In genomic region chr20:44649976-44650375, GRCh38 we compare ENCODE assay signal across 11 cellular contexts. TPM values are rescaled to one million over a fixed set of nuclear protein-coding genes. Genes with fewer than 3 reads are reported as not detected.
DNase-seq lines count a peak whose midpoint lies in the region; ATAC-seq, FAIRE-seq and TF ChIP-seq lines count a peak whose summit lies in the region.
"Had no signal": no experiment of that assay in that cellular context is flagged by ENCODE, and none has a peak within 500 bp of the region (broad histone marks: within the 10 kb centered on the region; RNA-seq: fewer than 3 reads in every experiment).

No MANE protein-coding gene starts in this region.

- peaks cover 50% of the 10 kb centered on the region for H3K36me3 Mint-ChIP-seq in activated CD4-positive, alpha-beta T cell treated with anti-CD3 and anti-CD28 coated beads, Interleukin-2, amount 10 ng/mL, durations not matched to agents 7 days and 5 days (ENCODE audit: low read depth)
- H3K36me3 Mint-ChIP-seq in progenitor cell of endocrine pancreas (ENCODE audit: insufficient read depth): no peaks in the 10 kb centered on the region

- no peak overlapping the region for H3K4me2 ChIP-seq in Karpas-422 (ENCODE audit: low read depth, low read length, poor library complexity, severe bottlenecking)
- H3K4me2 ChIP-seq in GM12878 (ENCODE audit: control insufficient read depth, insufficient read depth): peak overlapping the region; percentile 96

- no peak overlapping the region for H3K4me3 ChIP-seq in Karpas-422 (ENCODE audit: low read length)
- H3K4me3 ChIP-seq in GM12878: peak overlapping the region; percentile 95

- H2AFZ ChIP-seq in Karpas-422 (ENCODE audit: low read length) (no peak overlapping the region), GM12878 (ENCODE audit: control insufficient read depth, low read depth, low read length) (no peak overlapping the region)

- peaks cover 2% of the 10 kb centered on the region for H3K9me3 Mint-ChIP-seq in activated CD4-positive, alpha-beta T cell treated with anti-CD3 and anti-CD28 coated beads, Interleukin-2, amount 10 ng/mL, durations not matched to agents 7 days and 5 days
- no peaks in the 10 kb centered on the region for H3K9me3 Mint-ChIP-seq in progenitor cell of endocrine pancreas (ENCODE audit: low read depth)

- no peaks in the 10 kb centered on the region for H3K36me3 ChIP-seq in Karpas-422 (ENCODE audit: insufficient read depth, low read length)
- H3K36me3 ChIP-seq in GM12878 (ENCODE audit: control insufficient read depth in 2 of 2, insufficient read depth in 2 of 2, low read length in 1 of 2): no peaks in the 10 kb centered on the region

- H3K27me3 ChIP-seq in Karpas-422 (ENCODE audit: low read length) (no peaks in the 10 kb centered on the region), GM12878 (replicated peaks in 1 of 2; ENCODE audit: control insufficient read depth in 2 of 2, insufficient read depth in 2 of 2, low read length in 1 of 2) (no peaks in the 10 kb centered on the region)

- peaks cover 9% of the 10 kb centered on the region for H4K20me1 ChIP-seq in Karpas-422 (ENCODE audit: insufficient read depth, low read depth, low read length)
- no peaks in the 10 kb centered on the region for H4K20me1 ChIP-seq in GM12878 (ENCODE audit: control insufficient read depth, insufficient read depth)

- H3K27me3 Mint-ChIP-seq in activated CD4-positive, alpha-beta T cell treated with anti-CD3 and anti-CD28 coated beads, Interleukin-2, amount 10 ng/mL, durations not matched to agents 7 days and 5 days: no peaks in the 10 kb centered on the region
- H3K27me3 Mint-ChIP-seq in progenitor cell of endocrine pancreas: peaks cover 27% of the 10 kb centered on the region

- H3K27ac ChIP-seq in Karpas-422 (ENCODE audit: low read length) (no peak overlapping the region), GM12878 (ENCODE audit: control insufficient read depth, insufficient read depth) (peak overlapping the region; percentile 83; the same call in 1 of the 2 replicates)

- FAIRE-seq in GM12878 (lab: Jason Lieb, UNC): no peak
- FAIRE-seq: colon had no signal

- CTCF ChIA-PET in activated CD4-positive, alpha-beta T cell treated with anti-CD3 and anti-CD28 coated beads, Interleukin-2, amount 10 ng/mL, durations not matched to agents 7 days and 5 days (lab: Charles Lee): interaction anchor here (0.9 to 1.8 kb wide), 5 partner anchors 10 to 35 kb away, joined by 3 to 7 read pairs (median 4); no protein-coding TSS in a partner anchor
- CTCF ChIA-PET in GM12878 (lab: Yijun Ruan, JAX): interaction anchor here (0.7 to 8.5 kb wide), 13 partner anchors 16 to 433 kb away, joined by 3 to 134 read pairs (median 4); partner anchors contain the start of gene PKIG

- H3K9ac ChIP-seq in Karpas-422 (ENCODE audit: low read length) (no peak overlapping the region), GM12878 (ENCODE audit: control insufficient read depth, insufficient read depth, low read length) (no peak overlapping the region; the same call in 1 of the 2 replicates)

- POLR2A ChIA-PET in activated CD4-positive, alpha-beta T cell treated with anti-CD3 and anti-CD28 coated beads, Interleukin-2, amount 10 ng/mL, durations not matched to agents 7 days and 5 days (lab: Charles Lee): interaction anchor here (0.6 kb wide), 1 partner anchor 155 kb away, joined by 3 read pairs; no protein-coding TSS in a partner anchor
- POLR2A ChIA-PET in GM12878 (lab: Charles Lee): interaction anchor here (1.0 to 2.5 kb wide), 9 partner anchors 7 to 175 kb away, joined by 3 to 18 read pairs (median 3); partner anchors contain the start of gene PKIG

- BruUV-seq in GM12878 (replicated peaks; lab: Mats Ljungman, UMichigan): TSS peak; percentile 49

- TF ChIP-seq POLR2A in GM12878 (IDR thresholded peaks at IDR 0.05; ENCODE audit: low read depth, low read length): no peak

- TF ChIP-seq EP300 in GM12878 (IDR thresholded peaks at IDR 0.05; ENCODE audit: borderline replicate concordance in 1 of 2, control insufficient read depth in 1 of 2, low read depth in 2 of 2, low read length in 2 of 2): no peak

- DNase-seq in activated CD4-positive, alpha-beta T cell treated with anti-CD3 and anti-CD28 coated beads, Interleukin-2, amount 10 ng/mL, durations not matched to agents 7 days and 5 days: no peak
- DNase-seq in activated CD4-positive, alpha-beta T cell treated with anti-CD3 and anti-CD28 coated beads, Interleukin-2, amount 50 U/mL, for 48 hours: no peak
- peak; percentile 32 for DNase-seq in Karpas-422
- no peak for DNase-seq in GM12878 (ENCODE audit: low read depth, low spot score)
- no peak for DNase-seq in progenitor cell of endocrine pancreas (ENCODE audit: low spot score, unreplicated experiment)
- DNase-seq in effector CD4-positive, alpha-beta T cell: no peak
- no peak for DNase-seq in NCI-H187 (lab: John Stamatoyannopoulos, UW)
- DNase-seq: DMS53, NCI-H226 had no signal

- TF ChIP-seq RAD21 in GM12878 (IDR thresholded peaks at IDR 0.05; ENCODE audit: insufficient read depth, low read depth, low read length): no peak

- SMC1A ChIA-PET in GM12878 (lab: Charles Lee; ENCODE audit: uncharacterized antibody, unreplicated experiment): interaction anchor here (0.6 to 4.3 kb wide), 14 partner anchors 7 to 174 kb away, joined by 3 to 47 read pairs (median 6); partner anchors contain the start of gene TTPAL

- H3K9me3 ChIP-seq in Karpas-422 (ENCODE audit: low read length) (no peaks in the 10 kb centered on the region), GM12878 (replicated peaks; ENCODE audit: control insufficient read depth, insufficient read depth, low read length) (no peaks in the 10 kb centered on the region; the same call in 2 of the 3 replicates)

- in situ Hi-C loops in GM12878 (cut with MboI): no loop called here

- ATAC-seq in GM12878 (no peak), HG02759 (IDR thresholded peaks at IDR 0.05; ENCODE audit: unreplicated experiment) (no peak)

- intact Hi-C loops in GM12878 (cut with micrococcal nuclease; ENCODE audit: unreplicated experiment): no loop called here

- WGBS in GM12878 (ENCODE audit: insufficient coverage, insufficient replicate concordance, low lambda C conversion rate, missing lambda C conversion rate): 96% methylated on average over 6 of the region's 6 CpGs

- TF ChIP-seq CTCF in GM12878 (IDR thresholded peaks at IDR 0.05 in 2 of 3, conservative IDR thresholded peaks at IDR 0.05 in 1 of 3; ENCODE audit: control insufficient read depth in 2 of 3, extremely low read depth in 1 of 3, insufficient read depth in 1 of 3, low read depth in 3 of 3, low read length in 3 of 3) (no peak), progenitor cell of endocrine pancreas (IDR thresholded peaks at IDR 0.05; ENCODE audit: unreplicated experiment) (no peak)

- RAD21 ChIA-PET in GM12878 (lab: Charles Lee; ENCODE audit: unreplicated experiment): interaction anchor here (0.6 to 5.1 kb wide), 15 partner anchors 12 to 174 kb away, joined by 3 to 55 read pairs (median 4); partner anchors contain the start of genes PKIG and TTPAL

- H3K27ac Mint-ChIP-seq in activated CD4-positive, alpha-beta T cell treated with anti-CD3 and anti-CD28 coated beads, Interleukin-2, amount 10 ng/mL, durations not matched to agents 7 days and 5 days: peak overlapping the region; percentile 93
- H3K27ac Mint-ChIP-seq in progenitor cell of endocrine pancreas: peak overlapping the region; percentile 69

- H3K4me1 ChIP-seq in Karpas-422 (ENCODE audit: low read length): peaks cover 53% of the 10 kb centered on the region
- peaks cover 57% of the 10 kb centered on the region for H3K4me1 ChIP-seq in GM12878 (ENCODE audit: control insufficient read depth, insufficient read depth, low read length)

- H3K79me2 ChIP-seq in Karpas-422 (ENCODE audit: low read length) (no peaks in the 10 kb centered on the region), GM12878 (ENCODE audit: control insufficient read depth, insufficient read depth, low read length) (peaks cover 53% of the 10 kb centered on the region)

- no peaks in the 10 kb centered on the region for H3K9me2 ChIP-seq in Karpas-422 (replicated peaks; ENCODE audit: insufficient read depth, low read length)

- peaks cover 68% of the 10 kb centered on the region for H3K4me1 Mint-ChIP-seq in activated CD4-positive, alpha-beta T cell treated with anti-CD3 and anti-CD28 coated beads, Interleukin-2, amount 10 ng/mL, durations not matched to agents 7 days and 5 days
- H3K4me1 Mint-ChIP-seq in progenitor cell of endocrine pancreas (ENCODE audit: low read depth): peaks cover 7% of the 10 kb centered on the region

- H3K4me3 Mint-ChIP-seq in activated CD4-positive, alpha-beta T cell treated with anti-CD3 and anti-CD28 coated beads, Interleukin-2, amount 10 ng/mL, durations not matched to agents 7 days and 5 days: peak overlapping the region; percentile 90
- H3K4me3 Mint-ChIP-seq in progenitor cell of endocrine pancreas (ENCODE audit: low read depth): peak overlapping the region; percentile 51

RNA-seq across cellular contexts. Expression of gene ADA, which starts 1.5 kb away (rescaled TPM):
- total RNA-seq in activated CD4-positive, alpha-beta T cell treated with anti-CD3 and anti-CD28 coated beads, Interleukin-2, amount 10 ng/mL, durations not matched to agents 7 days and 5 days: 100 to 1,000 TPM; 103 to 107 TPM
- 0.11 TPM in 1 of 2 replicates, not detected in the other for total RNA-seq in Karpas-422 (2014; rRNA removed; shearing (Covaris generic); ENCODE audit: low replicate concordance)
- 51.8 and 52.9 TPM in 2 replicates for total RNA-seq in GM12878 (2013; cell fraction: nucleolus; rRNA removed)
- total RNA-seq in GM12878 (2014; rRNA removed): 74.6 and 78.6 TPM in 2 replicates
- total RNA-seq in GM12878 (2014; rRNA removed; fragmentation: Illumina TruSeq; extraction: Trizol): 69.1 and 69.5 TPM in 2 replicates
- 99.0 and 105 TPM in 2 replicates for total RNA-seq in GM12878 (2021)
- 54.0 TPM for polyA plus RNA-seq in GM12878 (2011; ENCODE audit: low read depth)
- 88.9 and 129 TPM in 2 replicates for polyA plus RNA-seq in GM12878 (2011; rRNA removed)
- 142 and 175 TPM in 2 replicates for polyA plus RNA-seq in GM12878 (2011; cell fraction: cytosol; rRNA removed)
- polyA plus RNA-seq in GM12878 (2011; cell fraction: nucleus; rRNA removed): 152 and 179 TPM in 2 replicates
- polyA plus RNA-seq in GM12878 (2012): 58.7 and 86.7 TPM in 2 replicates
- 71.6 and 82.7 TPM in 2 replicates for polyA plus RNA-seq in GM12878 (2014; fragmentation: Illumina TruSeq; extraction: Trizol)
- 10 to 100 TPM; 40.9 to 70.6 TPM for polyA plus RNA-seq in GM12878 (2014; fragmentation: Nextera tagmentation; extraction: Ambion mirVana)
- 122 and 125 TPM in 2 replicates for polyA plus RNA-seq in GM12878 (2014; rRNA removed)
- 100 to 1,000 TPM; 189 to 217 TPM for polyA plus RNA-seq in GM12878 (2016; fragmentation: Nextera tagmentation; extraction: Ambion mirVana)
- 75.2 and 93.0 TPM in 2 replicates for polyA minus RNA-seq in GM12878 (2011; rRNA and poly(A)+ RNA removed)
- 21.2 and 28.5 TPM in 2 replicates for polyA minus RNA-seq in GM12878 (2011; cell fraction: cytosol; rRNA and poly(A)+ RNA removed)
- polyA minus RNA-seq in GM12878 (2011; cell fraction: nucleus; rRNA and poly(A)+ RNA removed): 21.6 and 28.6 TPM in 2 replicates
- total RNA-seq in progenitor cell of endocrine pancreas: 10.7 and 11.4 TPM in 2 replicates

Comparison
In these comparisons a context has a peak if more than half of its experiments do, and no peak if none do; other contexts are left out.
1. RNA of gene ADA, which starts 1.5 kb away (total RNA-seq): 103 to 107 TPM in activated CD4-positive, alpha-beta T cell treated with anti-CD3 and anti-CD28 coated beads, Interleukin-2, amount 10 ng/mL, durations not matched to agents 7 days and 5 days, 51.8 to 105 TPM in GM12878 and 10.7 to 11.4 TPM in progenitor cell of endocrine pancreas; 0.11 TPM in Karpas-422; every median in the first group is over 10 times any median in the second.